In the genomic region with DNA sequence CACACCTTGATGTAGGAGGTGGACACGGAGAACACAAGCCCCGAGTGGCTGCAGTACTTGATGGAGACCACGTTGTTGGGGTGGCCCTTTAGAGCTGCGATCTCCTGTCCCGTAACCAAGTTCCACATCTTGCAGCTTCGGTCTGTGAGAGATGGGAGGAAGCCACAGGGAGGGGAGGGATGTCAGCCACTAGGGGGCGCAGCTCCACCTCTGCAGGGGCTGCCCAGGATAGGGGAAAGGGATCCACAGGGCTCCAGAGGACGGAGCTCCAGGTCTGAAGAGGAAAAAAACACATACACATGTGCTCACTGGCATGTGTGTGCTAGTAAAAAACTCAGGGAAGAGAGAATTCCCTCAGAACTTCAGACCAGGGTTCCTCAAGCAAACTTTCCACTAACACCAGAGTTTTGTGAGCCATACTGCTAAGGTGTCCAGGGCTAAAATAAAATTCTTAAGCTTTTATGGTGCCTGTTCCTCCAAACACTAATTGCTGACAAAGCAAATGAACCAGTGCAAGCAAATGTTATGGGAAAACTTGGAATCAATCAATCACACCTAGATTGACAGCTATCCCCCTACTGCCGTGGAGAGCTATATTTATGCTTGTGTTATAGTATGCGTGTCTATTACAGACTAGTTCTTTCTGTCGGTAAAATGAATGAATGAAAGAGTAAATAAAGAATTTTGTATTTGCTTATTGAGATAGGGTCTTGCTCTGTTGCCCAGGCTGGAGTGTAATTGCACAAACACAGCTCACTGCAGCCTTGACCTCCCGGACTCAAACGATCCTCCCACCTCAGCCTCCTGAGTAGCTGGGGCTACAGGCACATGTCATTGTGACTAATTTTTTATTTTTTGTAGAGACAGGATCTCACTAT, we compare ENCODE assay signal across 9 cellular contexts. TPM values are rescaled to one million over a fixed set of nuclear protein-coding genes. Genes with fewer than 3 reads are reported as not detected.
A peak's percentile ranks its signal among the peaks of the same experiment; 100 is the strongest.
DNase-seq lines count a peak whose midpoint lies in the region; ATAC-seq, FAIRE-seq and TF ChIP-seq lines count a peak whose summit lies in the region.
"Had no signal": no experiment of that assay in that cellular context is flagged by ENCODE, and none has a peak within 500 bp of the region (broad histone marks: within the 10 kb centered on the region; RNA-seq: fewer than 3 reads in every experiment).

No MANE protein-coding gene starts in this region.

- no peak overlapping the region for H3K9ac ChIP-seq in K562 (ENCODE audit: insufficient read depth in 1 of 2, low read depth in 2 of 2, low read length in 2 of 2)

- intact Hi-C loops in K562 (cut with micrococcal nuclease) (loop anchor here (1.0 to 10.0 kb wide), 2 partner anchors 63 to 245 kb away; no protein-coding TSS in a partner anchor), upper lobe of right lung (cut with DNase I) (loop anchor here (10.0 kb wide), 1 partner anchor 135 kb away; a partner anchor contains a TSS)
- intact Hi-C loops in naive thymus-derived CD4-positive, alpha-beta T cell (cut with micrococcal nuclease), result loop anchor here (1.0 to 5.0 kb wide), 2 partner anchors 32 to 63 kb away; no protein-coding TSS in a partner anchor

- no peak overlapping the region for H2AFZ ChIP-seq in K562 (ENCODE audit: low read depth, low read length)

- no peaks in the 10 kb centered on the region for H4K20me1 ChIP-seq in K562 (replicated peaks; ENCODE audit: control insufficient read depth, insufficient read depth, low read length)

- no peak overlapping the region for H3K4me2 ChIP-seq in K562 (ENCODE audit: insufficient read depth, low read length)

- peak overlapping the region in 2 of 3 donors; percentile 52 to 67 for H3K27ac Mint-ChIP-seq in IgD-negative memory B cell
- H3K27ac Mint-ChIP-seq in naive thymus-derived CD4-positive, alpha-beta T cell, result peak overlapping the region in 6 of 9 donors; percentile 32 to 77 (median 50)
- H3K27ac Mint-ChIP-seq: activated naive CD4-positive, alpha-beta T cell treated with anti-CD3 and anti-CD28 coated beads, Interleukin-2, amount 50 U/mL, for 24 hours had no signal

- no peak overlapping the region for H3K27ac ChIP-seq in K562 (ENCODE audit: extremely low read depth, low read depth, low read length)
- no peak overlapping the region for H3K27ac ChIP-seq in naive thymus-derived CD4-positive, alpha-beta T cell (ENCODE audit: low read depth, low read length)
- H3K27ac ChIP-seq in upper lobe of right lung, result no peak overlapping the region

- ATAC-seq in K562 (peak; percentile 98), upper lobe of right lung (peak; percentile 60), GM21381 (IDR thresholded peaks at IDR 0.05; ENCODE audit: unreplicated experiment) (no peak)
- peak; percentile 62 for ATAC-seq in naive thymus-derived CD4-positive, alpha-beta T cell

- no peak for TF ChIP-seq POLR2A in K562 (conservative IDR thresholded peaks at IDR 0.05)

- TF ChIP-seq EP300 in K562 (IDR thresholded peaks at IDR 0.05; ENCODE audit: low read length), result no peak

- H3K4me1 Mint-ChIP-seq in IgD-negative memory B cell, result peaks cover 0 to 1% (median 0%) of the 10 kb centered on the region in 3 donors
- H3K4me1 Mint-ChIP-seq in naive thymus-derived CD4-positive, alpha-beta T cell, result peaks cover 0 to 6% (median 0%) of the 10 kb centered on the region in 7 donors
- H3K4me1 Mint-ChIP-seq: activated naive CD4-positive, alpha-beta T cell treated with anti-CD3 and anti-CD28 coated beads, Interleukin-2, amount 50 U/mL, for 24 hours had no signal

- peak; percentile 65 for DNase-seq in DMS153 treated with DMSO at 0.1 percent for 48 hours (lab: John Stamatoyannopoulos, UW; ENCODE audit: unreplicated experiment)
- peak; percentile 26 for DNase-seq in T-helper 22 cell (ENCODE audit: low read depth)
- peak; percentile 83 to 95 (median 92) for DNase-seq in K562 (ENCODE audit: extremely low read depth in 1 of 4, low spot score in 3 of 4)
- peak in 8 of 9 donors; percentile 25 to 71 (median 40) for DNase-seq in naive thymus-derived CD4-positive, alpha-beta T cell
- DNase-seq in upper lobe of right lung, result no peak
- no peak for DNase-seq in GOT3 (lab: John Stamatoyannopoulos, UW)

- H3K36me3 ChIP-seq in K562 (ENCODE audit: control insufficient read depth, insufficient read depth, low read length), result no peaks in the 10 kb centered on the region; the same call in 2 of the 3 replicates
- peaks cover 20 to 97% (median 44%) of the 10 kb centered on the region in 3 experiments for H3K36me3 ChIP-seq in naive thymus-derived CD4-positive, alpha-beta T cell (ENCODE audit: control insufficient read depth in 2 of 3, insufficient read depth in 3 of 3, low read length in 3 of 3)
- H3K36me3 ChIP-seq in upper lobe of right lung, result no peaks in the 10 kb centered on the region

- peaks cover 11% of the 10 kb centered on the region for H3K36me3 Mint-ChIP-seq in IgD-negative memory B cell
- peaks cover 10 to 61% (median 35%) of the 10 kb centered on the region in 5 donors for H3K36me3 Mint-ChIP-seq in naive thymus-derived CD4-positive, alpha-beta T cell

- POLR2A ChIA-PET in K562 (lab: Yijun Ruan, JAX), result interaction anchor here (0.6 to 1.2 kb wide), 4 partner anchors 18 to 381 kb away, joined by 3 to 4 read pairs (median 4); no protein-coding TSS in a partner anchor
- POLR2A ChIA-PET in naive thymus-derived CD4-positive, alpha-beta T cell (lab: Charles Lee), result interaction anchor here (0.6 to 1.4 kb wide), 5 partner anchors 15 to 175 kb away, joined by 3 to 4 read pairs (median 3); a partner anchor contains a TSS

- no peaks in the 10 kb centered on the region for H3K79me2 ChIP-seq in K562 (ENCODE audit: control insufficient read depth, insufficient read depth, low read length)

- WGBS in K562 (ENCODE audit: insufficient coverage, low coverage, missing lambda C conversion rate), result 46% methylated on average over 13 of the region's 13 CpGs

- H3K4me3 Mint-ChIP-seq in IgD-negative memory B cell, result no peak overlapping the region
- no peak overlapping the region for H3K4me3 Mint-ChIP-seq in naive thymus-derived CD4-positive, alpha-beta T cell
- H3K4me3 Mint-ChIP-seq: activated naive CD4-positive, alpha-beta T cell treated with anti-CD3 and anti-CD28 coated beads, Interleukin-2, amount 50 U/mL, for 24 hours had no signal

- no peaks in the 10 kb centered on the region for H3K9me3 ChIP-seq in K562 (replicated peaks; ENCODE audit: control insufficient read depth, insufficient read depth, low read depth, low read length)
- no peaks in the 10 kb centered on the region for H3K9me3 ChIP-seq in naive thymus-derived CD4-positive, alpha-beta T cell (ENCODE audit: control insufficient read depth in 2 of 3, low read length in 3 of 3)
- no peaks in the 10 kb centered on the region for H3K9me3 ChIP-seq in upper lobe of right lung

- peak; percentile 66 to 97 for TF ChIP-seq RAD21 in K562 (CRISPR knock-in tag; conservative IDR thresholded peaks at IDR 0.05 in 1 of 2, IDR thresholded peaks at IDR 0.05 in 1 of 2)

- BruUV-seq in K562 (replicated peaks; lab: Mats Ljungman, UMichigan), result no TSS peak

- H3K27me3 ChIP-seq in K562 (ENCODE audit: control insufficient read depth in 2 of 2, insufficient read depth in 2 of 2, low read length in 2 of 2) (no peaks in the 10 kb centered on the region), upper lobe of right lung (no peaks in the 10 kb centered on the region)
- no peaks in the 10 kb centered on the region for H3K27me3 ChIP-seq in naive thymus-derived CD4-positive, alpha-beta T cell (ENCODE audit: control insufficient read depth in 2 of 2, insufficient read depth in 2 of 2, low read length in 2 of 2)

- H3K27me3 Mint-ChIP-seq in IgD-negative memory B cell, result no peaks in the 10 kb centered on the region
- no peaks in the 10 kb centered on the region for H3K27me3 Mint-ChIP-seq in naive thymus-derived CD4-positive, alpha-beta T cell
- H3K27me3 Mint-ChIP-seq: activated naive CD4-positive, alpha-beta T cell treated with anti-CD3 and anti-CD28 coated beads, Interleukin-2, amount 50 U/mL, for 24 hours had no signal

- no peaks in the 10 kb centered on the region for H3K9me1 ChIP-seq in K562 (ENCODE audit: control insufficient read depth, insufficient read depth, low read length)

- FAIRE-seq in K562 (lab: Jason Lieb, UNC), result peak; percentile 94

- H3K9me3 Mint-ChIP-seq in IgD-negative memory B cell, result no peaks in the 10 kb centered on the region
- H3K9me3 Mint-ChIP-seq in naive thymus-derived CD4-positive, alpha-beta T cell, result peaks cover 0 to 5% (median 0%) of the 10 kb centered on the region in 11 donors
- H3K9me3 Mint-ChIP-seq: activated naive CD4-positive, alpha-beta T cell treated with anti-CD3 and anti-CD28 coated beads, Interleukin-2, amount 50 U/mL, for 24 hours had no signal

- H3K4me1 ChIP-seq in K562 (replicated peaks in 1 of 2; ENCODE audit: control insufficient read depth in 2 of 2, insufficient read depth in 2 of 2, low read length in 2 of 2) (peaks cover 0 to 4% of the 10 kb centered on the region in 2 experiments; a peak in 1 of 5 replicates), upper lobe of right lung (no peaks in the 10 kb centered on the region)
- H3K4me1 ChIP-seq in naive thymus-derived CD4-positive, alpha-beta T cell (ENCODE audit: control insufficient read depth in 2 of 2, insufficient read depth in 2 of 2, low read length in 2 of 2), result no peaks in the 10 kb centered on the region

- CTCF ChIA-PET in K562 (lab: Yijun Ruan, JAX; ENCODE audit: low intra/inter-chr PET ratio), result interaction anchor here (0.7 to 3.2 kb wide), 4 partner anchors 9 to 139 kb away, joined by 3 to 15 read pairs (median 4); no protein-coding TSS in a partner anchor
- CTCF ChIA-PET in naive thymus-derived CD4-positive, alpha-beta T cell (lab: Charles Lee), result interaction anchor here (0.6 to 14.4 kb wide), 12 partner anchors 9 to 1005 kb away, joined by 3 to 259 read pairs (median 4); a partner anchor contains a TSS

- H3K4me3 ChIP-seq in K562, result no peak overlapping the region
- H3K4me3 ChIP-seq in naive thymus-derived CD4-positive, alpha-beta T cell (ENCODE audit: low read length), result no peak overlapping the region
- no peak overlapping the region for H3K4me3 ChIP-seq in upper lobe of right lung

- in situ Hi-C loops in K562 (cut with MboI), result loop anchor here (5.0 kb wide), 1 partner anchor 62 kb away; no protein-coding TSS in a partner anchor

- TF ChIP-seq CTCF in K562 (IDR thresholded peaks at IDR 0.05 in 2 of 3, conservative IDR thresholded peaks at IDR 0.05 in 1 of 3; ENCODE audit: insufficient read depth in 2 of 3, low read depth in 1 of 3, low read length in 3 of 3), result peak; percentile 90 to 97 (median 93)
- peak; percentile 56 for TF ChIP-seq CTCF in upper lobe of right lung (IDR thresholded peaks at IDR 0.05)

RNA-seq across cellular contexts. Expression of a gene that starts 43.7 kb away (rescaled TPM):
- 5.6 TPM for polyA plus RNA-seq in IgD-negative memory B cell
- 31.5 and 80.0 TPM in 2 replicates for total RNA-seq in K562 (2011; cell fraction: chromatin; rRNA removed; ENCODE audit: low replicate concordance)
- 28.8 and 39.0 TPM in 2 replicates for total RNA-seq in K562 (2011; cell fraction: nucleolus; rRNA removed)
- total RNA-seq in K562 (2011; cell fraction: nucleoplasm; rRNA removed), result 28.9 and 35.9 TPM in 2 replicates
- total RNA-seq in K562 (2014; rRNA removed), result 5.9 and 8.4 TPM in 2 replicates
- total RNA-seq in K562 (2014; rRNA removed; fragmentation: Illumina TruSeq; extraction: Trizol), result 2.8 and 3.3 TPM in 2 replicates
- 3.1 and 3.3 TPM in 2 replicates for total RNA-seq in K562 (2015; rRNA removed; fragmentation: Illumina TruSeq; extraction: Trizol)
- 11.5 and 13.4 TPM in 2 replicates for total RNA-seq in K562 (2021)
- 7.8 and 15.2 TPM in 2 replicates for polyA plus RNA-seq in K562 (2011; rRNA removed)
- polyA plus RNA-seq in K562 (2011; cell fraction: cytosol; rRNA removed), result 12.7 and 14.0 TPM in 2 replicates
- 44.2 and 45.1 TPM in 2 replicates for polyA plus RNA-seq in K562 (2011; cell fraction: nucleus; rRNA removed)
- polyA plus RNA-seq in K562 (2012), result 7.8 and 10.5 TPM in 2 replicates
- polyA plus RNA-seq in K562 (2014; fragmentation: Illumina TruSeq; extraction: Trizol), result 7.3 and 9.6 TPM in 2 replicates
- polyA plus RNA-seq in K562 (2014; fragmentation: Nextera tagmentation; extraction: Ambion mirVana), result under 1 TPM; 0.46 to 0.48 TPM
- 6.3 and 7.5 TPM in 2 replicates for polyA plus RNA-seq in K562 (2014; rRNA removed)
- 13.9 and 15.1 TPM in 2 replicates for polyA minus RNA-seq in K562 (2011; rRNA and poly(A)+ RNA removed)
- polyA minus RNA-seq in K562 (2011; cell fraction: cytosol; rRNA and poly(A)+ RNA removed), result 11.5 and 22.6 TPM in 2 replicates
- polyA minus RNA-seq in K562 (2011; cell fraction: nucleus; rRNA and poly(A)+ RNA removed), result 22.5 and 38.5 TPM in 2 replicates
- 10 to 100 TPM; 68.3 to 97.6 (median 73.4) TPM for total RNA-seq in naive thymus-derived CD4-positive, alpha-beta T cell
- polyA plus RNA-seq in naive thymus-derived CD4-positive, alpha-beta T cell, result 1 to 10 TPM; 3.0 to 8.1 TPM
- 5.7 TPM for total RNA-seq in upper lobe of right lung

Comparison
In these comparisons a context has a peak if more than half of its experiments do, and no peak if none do; other contexts are left out.
1. DNase-seq: peak in DMS153 treated with DMSO at 0.1 percent for 48 hours (single experiment), T-helper 22 cell (single experiment), K562 (4 of 4) and naive thymus-derived CD4-positive, alpha-beta T cell (8 of 9); none in upper lobe of right lung (single experiment) and GOT3 (single experiment).